In genomic region chr15:42194502-42194901, GRCh38 we compare ENCODE assay signal across 11 cellular contexts. TPM values are rescaled to one million over a fixed set of nuclear protein-coding genes. Genes with fewer than 3 reads are reported as not detected.
DNase-seq lines count a peak whose midpoint lies in the region; TF ChIP-seq lines count a peak whose summit lies in the region.
"Had no signal": no experiment of that assay in that cellular context is flagged by ENCODE, and none has a peak within 500 bp of the region (broad histone marks: within the 10 kb centered on the region; RNA-seq: fewer than 3 reads in every experiment).

No MANE protein-coding gene starts in this region.

- no peaks in the 10 kb centered on the region for H3K27me3 Mint-ChIP-seq in activated CD4-positive, alpha-beta memory T cell treated with anti-CD3 and anti-CD28 coated beads for 36 hours
- H3K27me3 Mint-ChIP-seq in activated CD4-positive, alpha-beta memory T cell treated with anti-CD3 and anti-CD28 coated beads, Interleukin-2, amount 10 ng/mL, durations not matched to agents 7 days and 5 days, result no peaks in the 10 kb centered on the region

- no peak for TF ChIP-seq CTCF in NB4 (IDR thresholded peaks at IDR 0.05; ENCODE audit: low read depth, low read length)

- H3K27ac Mint-ChIP-seq in activated CD4-positive, alpha-beta memory T cell treated with anti-CD3 and anti-CD28 coated beads for 36 hours, result peak overlapping the region; percentile 69
- H3K27ac Mint-ChIP-seq in activated CD4-positive, alpha-beta memory T cell treated with anti-CD3 and anti-CD28 coated beads, Interleukin-2, amount 10 ng/mL, durations not matched to agents 7 days and 5 days, result no peak overlapping the region
- H3K27ac Mint-ChIP-seq: mesothelial cell of epicardium had no signal

- peaks cover 53% of the 10 kb centered on the region for H3K36me3 Mint-ChIP-seq in activated CD4-positive, alpha-beta memory T cell treated with anti-CD3 and anti-CD28 coated beads for 36 hours
- H3K36me3 Mint-ChIP-seq in activated CD4-positive, alpha-beta memory T cell treated with anti-CD3 and anti-CD28 coated beads, Interleukin-2, amount 10 ng/mL, durations not matched to agents 7 days and 5 days (ENCODE audit: low read depth), result peaks cover 73% of the 10 kb centered on the region

- no peaks in the 10 kb centered on the region for H3K9me3 Mint-ChIP-seq in activated CD4-positive, alpha-beta memory T cell treated with anti-CD3 and anti-CD28 coated beads for 36 hours
- H3K9me3 Mint-ChIP-seq in activated CD4-positive, alpha-beta memory T cell treated with anti-CD3 and anti-CD28 coated beads, Interleukin-2, amount 10 ng/mL, durations not matched to agents 7 days and 5 days, result peaks cover 5% of the 10 kb centered on the region
- H3K9me3 Mint-ChIP-seq: mesothelial cell of epicardium had no signal

- POLR2A ChIA-PET in activated CD4-positive, alpha-beta memory T cell treated with anti-CD3 and anti-CD28 coated beads for 36 hours (lab: Charles Lee), result interaction anchor here (1.0 to 1.2 kb wide), 2 partner anchors 13 to 87 kb away, joined by 3 to 5 read pairs; partner anchors contain the start of gene VPS39
- POLR2A ChIA-PET in activated CD4-positive, alpha-beta memory T cell treated with anti-CD3 and anti-CD28 coated beads, Interleukin-2, amount 10 ng/mL, durations not matched to agents 7 days and 5 days (lab: Charles Lee), result no interaction called here

- CTCF ChIA-PET in activated CD4-positive, alpha-beta memory T cell treated with anti-CD3 and anti-CD28 coated beads for 36 hours (lab: Charles Lee), result no interaction called here
- CTCF ChIA-PET in activated CD4-positive, alpha-beta memory T cell treated with anti-CD3 and anti-CD28 coated beads, Interleukin-2, amount 10 ng/mL, durations not matched to agents 7 days and 5 days (lab: Charles Lee), result no interaction called here

- H3K4me3 Mint-ChIP-seq in activated CD4-positive, alpha-beta memory T cell treated with anti-CD3 and anti-CD28 coated beads for 36 hours, result no peak overlapping the region
- no peak overlapping the region for H3K4me3 Mint-ChIP-seq in activated CD4-positive, alpha-beta memory T cell treated with anti-CD3 and anti-CD28 coated beads, Interleukin-2, amount 10 ng/mL, durations not matched to agents 7 days and 5 days
- H3K4me3 Mint-ChIP-seq: mesothelial cell of epicardium had no signal

- intact Hi-C loops in activated CD4-positive, alpha-beta memory T cell treated with anti-CD3 and anti-CD28 coated beads for 36 hours (cut with micrococcal nuclease), result no loop called here

- peak; percentile 51 for DNase-seq in activated CD4-positive, alpha-beta memory T cell treated with anti-CD3 and anti-CD28 coated beads for 36 hours
- no peak for DNase-seq in activated CD4-positive, alpha-beta memory T cell treated with anti-CD3 and anti-CD28 coated beads, Interleukin-2, amount 10 ng/mL, durations not matched to agents 7 days and 5 days
- DNase-seq in NB4 (ENCODE audit: low read depth) (peak; percentile 93), brain pericyte (ENCODE audit: low read depth, low spot score) (peak; percentile 77), skeletal muscle cell (ENCODE audit: low read depth) (peak; percentile 73), GM03348 (ENCODE audit: low spot score) (no peak), SW480 (ENCODE audit: low spot score) (no peak), cerebellar cortex (ENCODE audit: low spot score) (no peak)
- DNase-seq: heart right ventricle had no signal

- H3K4me3 ChIP-seq in NB4 (ENCODE audit: low read depth, low read length), result no peak overlapping the region
- H3K4me3 ChIP-seq in skeletal muscle cell (ENCODE audit: low read depth, low read length), result no peak overlapping the region
- H3K4me3 ChIP-seq: heart right ventricle, right atrium auricular region had no signal

- no peak for TF ChIP-seq POLR2A in NB4 (IDR thresholded peaks at IDR 0.05; ENCODE audit: extremely low read depth, insufficient read length)

- H3K4me1 Mint-ChIP-seq in activated CD4-positive, alpha-beta memory T cell treated with anti-CD3 and anti-CD28 coated beads for 36 hours (ENCODE audit: low read depth), result peaks cover 61% of the 10 kb centered on the region
- peaks cover 40% of the 10 kb centered on the region for H3K4me1 Mint-ChIP-seq in activated CD4-positive, alpha-beta memory T cell treated with anti-CD3 and anti-CD28 coated beads, Interleukin-2, amount 10 ng/mL, durations not matched to agents 7 days and 5 days
- H3K4me1 Mint-ChIP-seq: mesothelial cell of epicardium had no signal

RNA-seq across cellular contexts. Expression of gene VPS39, which starts 13.6 kb away (rescaled TPM):
- 10 to 100 TPM; 52.6 to 57.8 TPM for total RNA-seq in activated CD4-positive, alpha-beta memory T cell treated with anti-CD3 and anti-CD28 coated beads for 36 hours
- total RNA-seq in activated CD4-positive, alpha-beta memory T cell treated with anti-CD3 and anti-CD28 coated beads, Interleukin-2, amount 10 ng/mL, durations not matched to agents 7 days and 5 days, result 10 to 100 TPM; 76.8 to 82.3 TPM

RNA-seq across cellular contexts. Expression of gene PLA2G4F, which starts 38.1 kb away (rescaled TPM):
- not detected for total RNA-seq in activated CD4-positive, alpha-beta memory T cell treated with anti-CD3 and anti-CD28 coated beads for 36 hours
- not detected for total RNA-seq in activated CD4-positive, alpha-beta memory T cell treated with anti-CD3 and anti-CD28 coated beads, Interleukin-2, amount 10 ng/mL, durations not matched to agents 7 days and 5 days

Comparison
In these comparisons a context has a peak if more than half of its experiments do, and no peak if none do; other contexts are left out.
1. DNase-seq: peak in activated CD4-positive, alpha-beta memory T cell treated with anti-CD3 and anti-CD28 coated beads for 36 hours (single experiment), NB4 (single experiment), brain pericyte (single experiment) and skeletal muscle cell (single experiment); none in activated CD4-positive, alpha-beta memory T cell treated with anti-CD3 and anti-CD28 coated beads, Interleukin-2, amount 10 ng/mL, durations not matched to agents 7 days and 5 days (single experiment), GM03348 (single experiment), SW480 (single experiment) and cerebellar cortex (single experiment).